In genomic region chr22:43479311-43479710, GRCh38 we compare ENCODE assay signal across 22 cellular contexts.
DNase-seq lines count a peak whose midpoint lies in the region; ATAC-seq, FAIRE-seq and TF ChIP-seq lines count a peak whose summit lies in the region.
"Had no signal": no experiment of that assay in that cellular context is flagged by ENCODE, and none has a peak within 500 bp of the region (broad histone marks: within the 10 kb centered on the region; RNA-seq: fewer than 3 reads in every experiment).

No MANE protein-coding gene starts in this region.

- no peaks in the 10 kb centered on the region for H3K36me3 ChIP-seq in BLaER1 treated with 17β-estradiol and CSF1 and Interleukin-3, amounts not matched to agents 10 nM and 100 nM
- H3K36me3 ChIP-seq in bronchial epithelial cell (ENCODE audit: control insufficient read depth, insufficient read depth, low read length) = no peaks in the 10 kb centered on the region
- H3K36me3 ChIP-seq in osteoblast (ENCODE audit: insufficient read depth, low read length) = no peaks in the 10 kb centered on the region
- H3K36me3 ChIP-seq: BE2C had no signal

- no peaks in the 10 kb centered on the region for H3K27me3 ChIP-seq in BLaER1 treated with 17β-estradiol and CSF1 and Interleukin-3, amounts not matched to agents 10 nM and 100 nM
- H3K27me3 ChIP-seq in bronchial epithelial cell (ENCODE audit: control insufficient read depth, insufficient read depth, low read length) (no peaks in the 10 kb centered on the region), osteoblast (ENCODE audit: insufficient read depth, low read length) (no peaks in the 10 kb centered on the region)
- H3K27me3 ChIP-seq: BE2C had no signal

- peak overlapping the region in 5 of 11 experiments; percentile 29 to 64 (median 48); a peak in 5 of 22 replicates for H3K9ac ChIP-seq in BLaER1 treated with 17β-estradiol and CSF1 and Interleukin-3, amounts not matched to agents 10 nM and 100 nM

- peak; percentile 6 for DNase-seq in NCI-H146 (lab: John Stamatoyannopoulos, UW)
- no peak for DNase-seq in NCI-H146 treated with DMSO at 0.1 percent for 48 hours (lab: John Stamatoyannopoulos, UW; ENCODE audit: unreplicated experiment)
- DNase-seq in bronchial epithelial cell (ENCODE audit: low read depth) = no peak
- peak; percentile 66 for DNase-seq in osteoblast (ENCODE audit: insufficient read length, low spot score, missing footprints)
- no peak for DNase-seq in anterior cingulate cortex (lab: John Stamatoyannopoulos, UW)
- DNase-seq in NOMO-1 treated with dmso at 0.1 percent for 144 hours (lab: John Stamatoyannopoulos, UW; ENCODE audit: unreplicated experiment) = no peak
- DNase-seq: BE2C; Calu3; CD4-positive, alpha-beta memory T cell; NCI-H1105; NCI-H1694 treated with DMSO at 0.1 percent for 48 hours; NCI-H2107; NCI-H2227 treated with DMSO at 0.1 percent for 48 hours; NCI-H510A treated with DMSO at 0.1 percent for 48 hours; NCI-H774; RPMI8226; SHP77 treated with DMSO at 0.1 percent for 48 hours had no signal

- peak overlapping the region in 9 of 11 experiments; percentile 36 to 78 (median 71); a peak in 16 of 22 replicates for H3K27ac ChIP-seq in BLaER1 treated with 17β-estradiol and CSF1 and Interleukin-3, amounts not matched to agents 10 nM and 100 nM
- H3K27ac ChIP-seq in osteoblast (ENCODE audit: low read depth, low read length) = no peak overlapping the region

- no peaks in the 10 kb centered on the region for H3K79me2 ChIP-seq in osteoblast (ENCODE audit: insufficient read depth, low read length)

- H3K9me3 ChIP-seq in BLaER1 treated with 17β-estradiol and CSF1 and Interleukin-3, amounts not matched to agents 10 nM and 100 nM (replicated peaks in 1 of 11) = no peaks in the 10 kb centered on the region
- H3K9me3 ChIP-seq in osteoblast (ENCODE audit: low read depth, low read length) = no peaks in the 10 kb centered on the region
- H3K9me3 ChIP-seq: BE2C had no signal

- ATAC-seq in GM18858 (IDR thresholded peaks at IDR 0.05; ENCODE audit: unreplicated experiment) = no peak
- ATAC-seq: GM23338, K562 had no signal

- no peaks in the 10 kb centered on the region for H4K20me1 ChIP-seq in BLaER1 treated with 17β-estradiol and CSF1 and Interleukin-3, amounts not matched to agents 10 nM and 100 nM
- H4K20me1 ChIP-seq in osteoblast (ENCODE audit: insufficient read depth, low read length) = no peaks in the 10 kb centered on the region

- peak; percentile 83 for FAIRE-seq in bronchial epithelial cell (lab: Jason Lieb, UNC)
- FAIRE-seq: GM12891, K562 had no signal

- TF ChIP-seq CTCF in bronchial epithelial cell (IDR thresholded peaks at IDR 0.05; ENCODE audit: insufficient read depth, low read length, severe bottlenecking) (no peak), osteoblast (IDR thresholded peaks at IDR 0.05; ENCODE audit: extremely low read depth, low read depth, low read length) (no peak)

- H2AFZ ChIP-seq in osteoblast (ENCODE audit: low read length) = no peak overlapping the region
- H2AFZ ChIP-seq: GM23338 had no signal

- peaks cover 36 to 55% (median 47%) of the 10 kb centered on the region in 10 experiments for H3K4me1 ChIP-seq in BLaER1 treated with 17β-estradiol and CSF1 and Interleukin-3, amounts not matched to agents 10 nM and 100 nM
- no peaks in the 10 kb centered on the region for H3K4me1 ChIP-seq in osteoblast (ENCODE audit: insufficient read depth, low read length)
- H3K4me1 ChIP-seq: BE2C had no signal

- no peak overlapping the region for H3K4me3 ChIP-seq in BLaER1 treated with 17β-estradiol and CSF1 and Interleukin-3, amounts not matched to agents 10 nM and 100 nM
- H3K4me3 ChIP-seq in bronchial epithelial cell (ENCODE audit: low read depth, low read length) (no peak overlapping the region), osteoblast (ENCODE audit: insufficient read depth, low read length) (no peak overlapping the region)
- H3K4me3 ChIP-seq: GM23338, K562 had no signal

- peak overlapping the region; percentile 63 to 89 (median 79) for H3K4me2 ChIP-seq in BLaER1 treated with 17β-estradiol and CSF1 and Interleukin-3, amounts not matched to agents 10 nM and 100 nM
- no peak overlapping the region for H3K4me2 ChIP-seq in osteoblast (ENCODE audit: insufficient read depth, low read length)
- H3K4me2 ChIP-seq: GM23338 had no signal

Comparison
In these comparisons a context has a peak if more than half of its experiments do, and no peak if none do; other contexts are left out.
1. DNase-seq: peak in NCI-H146 (single experiment) and osteoblast (single experiment); none in NCI-H146 treated with DMSO at 0.1 percent for 48 hours (single experiment), bronchial epithelial cell (single experiment), anterior cingulate cortex (0 of 58) and NOMO-1 treated with dmso at 0.1 percent for 144 hours (single experiment).